ENCODE assay signal across 8 cellular contexts in the genomic region with DNA sequence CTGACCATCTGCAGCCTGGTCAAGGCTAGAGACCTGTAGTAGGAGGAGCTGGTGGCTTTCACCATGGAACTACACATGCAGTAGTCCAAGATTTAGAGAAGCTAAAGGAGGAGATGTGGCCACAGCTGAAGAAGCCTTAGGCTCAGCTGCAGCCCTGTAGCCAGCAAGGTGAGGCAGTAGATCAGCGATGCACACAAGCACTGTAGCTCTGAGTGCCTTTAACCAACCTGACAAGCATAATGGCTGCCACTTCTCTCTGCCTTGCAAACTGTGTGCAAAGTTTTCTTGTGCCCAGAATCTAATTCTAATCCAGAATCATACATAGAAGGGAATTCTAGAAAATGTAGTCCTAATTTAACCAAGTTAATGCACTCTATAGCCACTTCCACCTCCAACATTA.
"Had no signal": no experiment of that assay in that cellular context is flagged by ENCODE, and none has a peak within 500 bp of the region (broad histone marks: within the 10 kb centered on the region; RNA-seq: fewer than 3 reads in every experiment).

No MANE protein-coding gene starts in this region.

- H3K9ac ChIP-seq: GM23248, KMS-11 had no signal

- FAIRE-seq: HTR-8/SVneo had no signal

- H2AFZ ChIP-seq: GM23248 had no signal

- H3K4me1 ChIP-seq: HAP-1 had no signal

- H3K9me3 ChIP-seq: HAP-1 had no signal

- H3K36me3 ChIP-seq: HAP-1 had no signal

- H3K4me3 ChIP-seq: GM23248, HAP-1 had no signal

- DNase-seq: GM23248, GOT3, H7, IMR-90, KBM-7 had no signal

- H3K4me2 ChIP-seq: KMS-11 had no signal
